In genomic region chr13:73767747-73768315, GRCh38 we compare ENCODE assay signal across 8 cellular contexts.
DNase-seq lines count a peak whose midpoint lies in the region; ATAC-seq, FAIRE-seq and TF ChIP-seq lines count a peak whose summit lies in the region.

No MANE protein-coding gene starts in this region.

- peak overlapping the region; percentile 41 for H3K27ac ChIP-seq in muscle layer of colon (ENCODE audit: low read depth, low read length)

- no peak for FAIRE-seq in H54 (lab: Jason Lieb, UNC)

- no peaks in the 10 kb centered on the region for H3K27me3 ChIP-seq in NT2/D1 (ENCODE audit: insufficient read depth, insufficient read length)
- no peaks in the 10 kb centered on the region for H3K27me3 ChIP-seq in muscle layer of colon (ENCODE audit: control insufficient read depth in 1 of 2, insufficient read depth in 2 of 2, low read length in 2 of 2)

- H3K9me3 ChIP-seq in NT2/D1 (ENCODE audit: insufficient read depth, low read length) (no peaks in the 10 kb centered on the region), muscle layer of colon (ENCODE audit: low read length) (no peaks in the 10 kb centered on the region)

- TF ChIP-seq POLR2A in H54 (IDR thresholded peaks at IDR 0.05; ENCODE audit: low read depth, low read length) = no peak

- ATAC-seq in GM19397 (IDR thresholded peaks at IDR 0.05; ENCODE audit: unreplicated experiment) = no peak

- H3K4me1 ChIP-seq in NT2/D1 (ENCODE audit: insufficient read depth, insufficient read length) (no peaks in the 10 kb centered on the region), muscle layer of colon (ENCODE audit: insufficient read depth, low read length) (peaks cover 41% of the 10 kb centered on the region)

- H3K4me3 ChIP-seq in NT2/D1 (ENCODE audit: insufficient read length, low read depth) = no peak overlapping the region
- H3K4me3 ChIP-seq in astrocyte of the spinal cord (ENCODE audit: low read depth, low read length) = no peak overlapping the region
- H3K4me3 ChIP-seq in muscle layer of colon (ENCODE audit: low read depth in 1 of 2, low read length in 2 of 2) = no peak overlapping the region

- H3K36me3 ChIP-seq in NT2/D1 (ENCODE audit: insufficient read depth, insufficient read length, low read length) = no peaks in the 10 kb centered on the region
- no peaks in the 10 kb centered on the region for H3K36me3 ChIP-seq in muscle layer of colon (ENCODE audit: insufficient read depth, low read length)

- peak; percentile 16 to 23 for DNase-seq in activated CD4-positive, alpha-beta T cell treated with anti-CD3 and anti-CD28 coated beads for 24 hours (ENCODE audit: low read depth in 2 of 2)
- no peak for DNase-seq in activated CD4-positive, alpha-beta T cell treated with anti-CD3 and anti-CD28 coated beads for 1 hour
- DNase-seq in NT2/D1 (ENCODE audit: low read depth, low spot score) = peak; percentile 6
- DNase-seq in astrocyte of the spinal cord (ENCODE audit: low read depth, low spot score) = no peak
- no peak for DNase-seq in H54 (ENCODE audit: insufficient read length, low spot score)
- no peak for DNase-seq in NCI-H1694 (lab: John Stamatoyannopoulos, UW)

- H3K9ac ChIP-seq in NT2/D1 (ENCODE audit: insufficient read length, low read depth) (no peak overlapping the region), muscle layer of colon (ENCODE audit: low read length) (no peak overlapping the region)

- TF ChIP-seq CTCF in astrocyte of the spinal cord (IDR thresholded peaks at IDR 0.05; ENCODE audit: low read depth, low read length) = peak; percentile 38

- in situ Hi-C loops in astrocyte of the spinal cord (cut with HindIII; ENCODE audit: low sequenced_read_pairs) = no loop called here

Comparison
In these comparisons a context has a peak if more than half of its experiments do, and no peak if none do; other contexts are left out.
1. DNase-seq: peak in activated CD4-positive, alpha-beta T cell treated with anti-CD3 and anti-CD28 coated beads for 24 hours (2 of 2) and NT2/D1 (single experiment); none in activated CD4-positive, alpha-beta T cell treated with anti-CD3 and anti-CD28 coated beads for 1 hour (single experiment), astrocyte of the spinal cord (single experiment), H54 (single experiment) and NCI-H1694 (single experiment).